In genomic region chr4:6983500-6984142, GRCh38 we compare ENCODE assay signal across 18 cellular contexts. TPM values are rescaled to one million over a fixed set of nuclear protein-coding genes. Genes with fewer than 3 reads are reported as not detected.
DNase-seq lines count a peak whose midpoint lies in the region; ATAC-seq and TF ChIP-seq lines count a peak whose summit lies in the region.
"Had no signal": no experiment of that assay in that cellular context is flagged by ENCODE, and none has a peak within 500 bp of the region (broad histone marks: within the 10 kb centered on the region; RNA-seq: fewer than 3 reads in every experiment).

No MANE protein-coding gene starts in this region.

- H3K9me3 Mint-ChIP-seq in CD14-positive monocyte: no peaks in the 10 kb centered on the region
- H3K9me3 Mint-ChIP-seq in naive thymus-derived CD8-positive, alpha-beta T cell: no peaks in the 10 kb centered on the region
- H3K9me3 Mint-ChIP-seq: activated naive CD8-positive, alpha-beta T cell treated with anti-CD3 and anti-CD28 coated beads, Interleukin-2, amount 10 ng/mL, durations not matched to agents 7 days and 5 days; T-helper 1 cell treated with Interleukin-12 subunit alpha and Interleukin-12 subunit beta and Interleukin-4 antibody, amounts not matched to agents 30 μg/mL and 1 μg/mL, for 36 hours had no signal

- peak overlapping the region; percentile 68 to 92 (median 81) for H3K27ac Mint-ChIP-seq in CD14-positive monocyte
- H3K27ac Mint-ChIP-seq in naive thymus-derived CD8-positive, alpha-beta T cell: peak overlapping the region in 8 of 10 donors; percentile 14 to 94 (median 48)
- H3K27ac Mint-ChIP-seq: activated naive CD8-positive, alpha-beta T cell treated with anti-CD3 and anti-CD28 coated beads, Interleukin-2, amount 10 ng/mL, durations not matched to agents 7 days and 5 days had no signal

- no peak for TF ChIP-seq CTCF in CD14-positive monocyte (IDR thresholded peaks at IDR 0.05)
- TF ChIP-seq CTCF in VCaP (conservative IDR thresholded peaks at IDR 0.05): no peak

- intact Hi-C loops in CD14-positive monocyte (cut with micrococcal nuclease): loop anchor here in 1 of 2 donors (2.0 kb wide), 1 partner anchor 73 kb away; no protein-coding TSS in a partner anchor

- DNase-seq in CD14-positive monocyte (ENCODE audit: low spot score) (no peak), Kasumi-1 (lab: John Stamatoyannopoulos, UW) (peak; percentile 52 to 62), H4 (ENCODE audit: low spot score) (no peak), NCI-H345 treated with DMSO at 0.1 percent for 48 hours (lab: John Stamatoyannopoulos, UW; ENCODE audit: unreplicated experiment) (no peak), NCI-H2107 treated with DMSO at 0.1 percent for 48 hours (lab: John Stamatoyannopoulos, UW; ENCODE audit: unreplicated experiment) (no peak)
- DNase-seq in naive thymus-derived CD8-positive, alpha-beta T cell: no peak
- DNase-seq: activated CD4-positive, alpha-beta T cell treated with anti-CD3 and anti-CD28 coated beads for 1 hour; activated CD8-positive, alpha-beta memory T cell treated with anti-CD3 and anti-CD28 coated beads, Interleukin-2, amount 50 U/mL, for 4 hours; activated naive CD8-positive, alpha-beta T cell treated with anti-CD3 and anti-CD28 coated beads, Interleukin-2, amount 10 ng/mL, durations not matched to agents 7 days and 5 days; DMS53; effector CD8-positive, alpha-beta T cell; NCI-H187 treated with DMSO at 0.1 percent for 48 hours; NCI-H526 had no signal

- H3K36me3 Mint-ChIP-seq in CD14-positive monocyte: peaks cover 11 to 13% of the 10 kb centered on the region in 2 donors
- peaks cover 0 to 13% (median 5%) of the 10 kb centered on the region in 3 donors for H3K36me3 Mint-ChIP-seq in naive thymus-derived CD8-positive, alpha-beta T cell

- peak overlapping the region; percentile 65 to 66 for H3K4me3 Mint-ChIP-seq in CD14-positive monocyte
- H3K4me3 Mint-ChIP-seq in naive thymus-derived CD8-positive, alpha-beta T cell: peak overlapping the region in 2 of 10 donors; percentile 3 to 4
- H3K4me3 Mint-ChIP-seq: activated naive CD8-positive, alpha-beta T cell treated with anti-CD3 and anti-CD28 coated beads, Interleukin-2, amount 10 ng/mL, durations not matched to agents 7 days and 5 days; T-helper 1 cell treated with Interleukin-12 subunit alpha and Interleukin-12 subunit beta and Interleukin-4 antibody, amounts not matched to agents 30 μg/mL and 1 μg/mL, for 36 hours had no signal

- H3K27ac ChIP-seq in VCaP: peak overlapping the region; percentile 99
- H3K27ac ChIP-seq: prostate gland, RWPE1 had no signal

- H3K4me1 Mint-ChIP-seq in CD14-positive monocyte: peaks cover 50% of the 10 kb centered on the region
- peaks cover 22 to 68% (median 60%) of the 10 kb centered on the region in 4 donors for H3K4me1 Mint-ChIP-seq in naive thymus-derived CD8-positive, alpha-beta T cell

- H3K27me3 Mint-ChIP-seq in CD14-positive monocyte (ENCODE audit: low read depth in 3 of 3): no peaks in the 10 kb centered on the region
- H3K27me3 Mint-ChIP-seq in naive thymus-derived CD8-positive, alpha-beta T cell: no peaks in the 10 kb centered on the region
- H3K27me3 Mint-ChIP-seq: activated naive CD8-positive, alpha-beta T cell treated with anti-CD3 and anti-CD28 coated beads, Interleukin-2, amount 10 ng/mL, durations not matched to agents 7 days and 5 days had no signal

- POLR2A ChIA-PET in naive thymus-derived CD8-positive, alpha-beta T cell (lab: Charles Lee): interaction anchor here (1.0 kb wide), 1 partner anchor 87 kb away, joined by 3 read pairs; no protein-coding TSS in a partner anchor

- no peak for ATAC-seq in naive thymus-derived CD8-positive, alpha-beta T cell
- ATAC-seq in HG02970 (IDR thresholded peaks at IDR 0.05; ENCODE audit: low FRiP score, unreplicated experiment): no peak

RNA-seq across cellular contexts. Expression of gene TADA2B, which starts 59.6 kb away (rescaled TPM):
- 1 to 10 TPM; 2.0 to 2.6 TPM for polyA plus RNA-seq in CD14-positive monocyte
- total RNA-seq in naive thymus-derived CD8-positive, alpha-beta T cell: 10 to 100 TPM; 50.5 to 55.2 TPM
- 1 to 10 TPM; 2.6 to 4.8 (median 4.5) TPM for polyA plus RNA-seq in naive thymus-derived CD8-positive, alpha-beta T cell
- total RNA-seq in H4 (2014; rRNA removed; shearing (Covaris generic)): 5.8 and 6.9 TPM in 2 replicates

Comparison
In these comparisons a context has a peak if more than half of its experiments do, and no peak if none do; other contexts are left out.
1. DNase-seq: peak in Kasumi-1 (2 of 2); none in CD14-positive monocyte (single experiment), naive thymus-derived CD8-positive, alpha-beta T cell (0 of 10), H4 (single experiment), NCI-H345 treated with DMSO at 0.1 percent for 48 hours (single experiment) and NCI-H2107 treated with DMSO at 0.1 percent for 48 hours (single experiment).